ENCODE assay signal across 1 cellular context in the genomic region with DNA sequence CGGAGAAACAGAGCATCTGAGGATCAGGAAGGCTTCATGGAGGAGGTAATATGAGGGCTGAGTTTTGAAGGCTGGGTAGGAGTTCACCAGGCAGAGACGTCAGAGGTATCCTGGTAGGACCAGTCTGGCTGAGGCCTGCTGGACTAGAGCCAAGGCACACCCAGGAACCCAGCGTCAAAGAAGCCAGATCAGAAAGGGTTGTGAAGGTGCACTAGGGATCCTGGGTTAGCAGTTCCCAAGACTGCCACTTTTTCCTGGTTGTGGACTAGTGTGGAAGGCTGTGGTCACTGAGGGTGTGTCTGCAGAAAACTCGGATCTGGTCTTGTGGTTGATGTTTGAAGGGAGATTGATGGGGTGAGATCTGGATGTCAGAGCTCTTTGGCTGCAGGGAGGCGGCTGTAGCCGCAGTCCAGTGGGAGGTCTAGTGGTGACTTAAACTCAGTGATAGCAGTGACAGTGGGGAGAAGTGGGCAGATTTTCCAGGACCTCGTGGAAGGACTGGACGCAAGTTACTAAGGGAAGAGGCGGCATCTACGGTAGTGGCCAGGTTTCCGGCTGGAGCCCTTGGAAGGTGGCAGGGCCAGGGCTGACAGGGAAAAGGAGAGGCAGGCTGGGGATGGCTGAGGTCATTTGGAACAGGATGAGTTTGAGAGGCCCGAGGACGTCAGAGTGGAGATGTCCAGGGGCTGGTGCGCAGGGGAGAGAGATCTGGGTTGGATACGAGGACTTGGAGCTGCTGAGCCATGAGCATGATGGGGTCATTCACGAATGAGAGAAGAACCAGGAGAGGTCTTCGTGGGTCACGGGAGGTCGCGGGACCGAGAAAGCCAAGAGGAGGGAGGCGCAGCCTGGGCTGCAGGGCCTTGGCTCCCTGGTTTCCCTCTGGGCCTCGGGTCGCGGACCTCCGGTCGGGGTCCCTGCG.
A peak's percentile ranks its signal among the peaks of the same experiment; 100 is the strongest.
TF ChIP-seq lines count a peak whose summit lies in the region.

No MANE protein-coding gene starts in this region.

TF ChIP-seq in K562, 482 proteins besides CTCF, POLR2A, EP300 and RAD21 (continued from another document and continues in another):
- TF ChIP-seq NELFE (IDR thresholded peaks at IDR 0.05; ENCODE audit: insufficient read depth, insufficient read length) (no peak), NCOR1 (IDR thresholded peaks at IDR 0.05) (no peak), TRIM28 (IDR thresholded peaks at IDR 0.05) (no peak), MLLT1 (IDR thresholded peaks at IDR 0.05) (peak in 1 of 2 experiments; percentile 44; a peak in 1 of 4 replicates), MAX (CRISPR knock-in tag; IDR thresholded peaks at IDR 0.05) (peak; percentile 1), ZNF280B (CRISPR knock-in tag; IDR thresholded peaks at IDR 0.05) (no peak), CEBPZ (IDR thresholded peaks at IDR 0.05; ENCODE audit: borderline replicate concordance, low read depth, low read length) (no peak), NR3C1 (CRISPR knock-in tag; IDR thresholded peaks at IDR 0.05) (no peak), ZNF57 (CRISPR knock-in tag; IDR thresholded peaks at IDR 0.05) (no peak), MCM3 (IDR thresholded peaks at IDR 0.05) (no peak), ZNF347 (CRISPR knock-in tag; IDR thresholded peaks at IDR 0.05; ENCODE audit: low read depth) (no peak), KLF6 (CRISPR knock-in tag; IDR thresholded peaks at IDR 0.05; ENCODE audit: borderline replicate concordance) (no peak), ZNF764 (CRISPR knock-in tag; IDR thresholded peaks at IDR 0.05; ENCODE audit: low read depth) (no peak), PURB (CRISPR knock-in tag; IDR thresholded peaks at IDR 0.05; ENCODE audit: low read depth) (no peak), LCOR (CRISPR knock-in tag; IDR thresholded peaks at IDR 0.05) (peak; percentile 73; the same call in 1 of the 2 replicates), ZNF41 (CRISPR knock-in tag; conservative IDR thresholded peaks at IDR 0.05) (no peak), ETV5 (CRISPR knock-in tag; IDR thresholded peaks at IDR 0.05; ENCODE audit: low read depth) (0 out of 2 replicates have a peak, but pooled peaks have one; percentile 45), SREBF2 (CRISPR knock-in tag; IDR thresholded peaks at IDR 0.05) (no peak)
- TF ChIP-seq, protein P1, sequence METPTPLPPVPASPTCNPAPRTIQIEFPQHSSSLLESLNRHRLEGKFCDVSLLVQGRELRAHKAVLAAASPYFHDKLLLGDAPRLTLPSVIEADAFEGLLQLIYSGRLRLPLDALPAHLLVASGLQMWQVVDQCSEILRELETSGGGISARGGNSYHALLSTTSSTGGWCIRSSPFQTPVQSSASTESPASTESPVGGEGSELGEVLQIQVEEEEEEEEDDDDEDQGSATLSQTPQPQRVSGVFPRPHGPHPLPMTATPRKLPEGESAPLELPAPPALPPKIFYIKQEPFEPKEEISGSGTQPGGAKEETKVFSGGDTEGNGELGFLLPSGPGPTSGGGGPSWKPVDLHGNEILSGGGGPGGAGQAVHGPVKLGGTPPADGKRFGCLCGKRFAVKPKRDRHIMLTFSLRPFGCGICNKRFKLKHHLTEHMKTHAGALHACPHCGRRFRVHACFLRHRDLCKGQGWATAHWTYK (CRISPR knock-in tag; IDR thresholded peaks at IDR 0.05) = peak; percentile 99
- TF ChIP-seq, protein P2, sequence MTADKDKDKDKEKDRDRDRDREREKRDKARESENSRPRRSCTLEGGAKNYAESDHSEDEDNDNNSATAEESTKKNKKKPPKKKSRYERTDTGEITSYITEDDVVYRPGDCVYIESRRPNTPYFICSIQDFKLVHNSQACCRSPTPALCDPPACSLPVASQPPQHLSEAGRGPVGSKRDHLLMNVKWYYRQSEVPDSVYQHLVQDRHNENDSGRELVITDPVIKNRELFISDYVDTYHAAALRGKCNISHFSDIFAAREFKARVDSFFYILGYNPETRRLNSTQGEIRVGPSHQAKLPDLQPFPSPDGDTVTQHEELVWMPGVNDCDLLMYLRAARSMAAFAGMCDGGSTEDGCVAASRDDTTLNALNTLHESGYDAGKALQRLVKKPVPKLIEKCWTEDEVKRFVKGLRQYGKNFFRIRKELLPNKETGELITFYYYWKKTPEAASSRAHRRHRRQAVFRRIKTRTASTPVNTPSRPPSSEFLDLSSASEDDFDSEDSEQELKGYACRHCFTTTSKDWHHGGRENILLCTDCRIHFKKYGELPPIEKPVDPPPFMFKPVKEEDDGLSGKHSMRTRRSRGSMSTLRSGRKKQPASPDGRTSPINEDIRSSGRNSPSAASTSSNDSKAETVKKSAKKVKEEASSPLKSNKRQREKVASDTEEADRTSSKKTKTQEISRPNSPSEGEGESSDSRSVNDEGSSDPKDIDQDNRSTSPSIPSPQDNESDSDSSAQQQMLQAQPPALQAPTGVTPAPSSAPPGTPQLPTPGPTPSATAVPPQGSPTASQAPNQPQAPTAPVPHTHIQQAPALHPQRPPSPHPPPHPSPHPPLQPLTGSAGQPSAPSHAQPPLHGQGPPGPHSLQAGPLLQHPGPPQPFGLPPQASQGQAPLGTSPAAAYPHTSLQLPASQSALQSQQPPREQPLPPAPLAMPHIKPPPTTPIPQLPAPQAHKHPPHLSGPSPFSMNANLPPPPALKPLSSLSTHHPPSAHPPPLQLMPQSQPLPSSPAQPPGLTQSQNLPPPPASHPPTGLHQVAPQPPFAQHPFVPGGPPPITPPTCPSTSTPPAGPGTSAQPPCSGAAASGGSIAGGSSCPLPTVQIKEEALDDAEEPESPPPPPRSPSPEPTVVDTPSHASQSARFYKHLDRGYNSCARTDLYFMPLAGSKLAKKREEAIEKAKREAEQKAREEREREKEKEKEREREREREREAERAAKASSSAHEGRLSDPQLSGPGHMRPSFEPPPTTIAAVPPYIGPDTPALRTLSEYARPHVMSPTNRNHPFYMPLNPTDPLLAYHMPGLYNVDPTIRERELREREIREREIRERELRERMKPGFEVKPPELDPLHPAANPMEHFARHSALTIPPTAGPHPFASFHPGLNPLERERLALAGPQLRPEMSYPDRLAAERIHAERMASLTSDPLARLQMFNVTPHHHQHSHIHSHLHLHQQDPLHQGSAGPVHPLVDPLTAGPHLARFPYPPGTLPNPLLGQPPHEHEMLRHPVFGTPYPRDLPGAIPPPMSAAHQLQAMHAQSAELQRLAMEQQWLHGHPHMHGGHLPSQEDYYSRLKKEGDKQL (CRISPR knock-in tag; IDR thresholded peaks at IDR 0.05; ENCODE audit: borderline replicate concordance) = no peak
- TF ChIP-seq, protein P3, sequence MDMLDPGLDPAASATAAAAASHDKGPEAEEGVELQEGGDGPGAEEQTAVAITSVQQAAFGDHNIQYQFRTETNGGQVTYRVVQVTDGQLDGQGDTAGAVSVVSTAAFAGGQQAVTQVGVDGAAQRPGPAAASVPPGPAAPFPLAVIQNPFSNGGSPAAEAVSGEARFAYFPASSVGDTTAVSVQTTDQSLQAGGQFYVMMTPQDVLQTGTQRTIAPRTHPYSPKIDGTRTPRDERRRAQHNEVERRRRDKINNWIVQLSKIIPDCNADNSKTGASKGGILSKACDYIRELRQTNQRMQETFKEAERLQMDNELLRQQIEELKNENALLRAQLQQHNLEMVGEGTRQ (CRISPR knock-in tag; IDR thresholded peaks at IDR 0.05) = no peak
- TF ChIP-seq, protein P4, sequence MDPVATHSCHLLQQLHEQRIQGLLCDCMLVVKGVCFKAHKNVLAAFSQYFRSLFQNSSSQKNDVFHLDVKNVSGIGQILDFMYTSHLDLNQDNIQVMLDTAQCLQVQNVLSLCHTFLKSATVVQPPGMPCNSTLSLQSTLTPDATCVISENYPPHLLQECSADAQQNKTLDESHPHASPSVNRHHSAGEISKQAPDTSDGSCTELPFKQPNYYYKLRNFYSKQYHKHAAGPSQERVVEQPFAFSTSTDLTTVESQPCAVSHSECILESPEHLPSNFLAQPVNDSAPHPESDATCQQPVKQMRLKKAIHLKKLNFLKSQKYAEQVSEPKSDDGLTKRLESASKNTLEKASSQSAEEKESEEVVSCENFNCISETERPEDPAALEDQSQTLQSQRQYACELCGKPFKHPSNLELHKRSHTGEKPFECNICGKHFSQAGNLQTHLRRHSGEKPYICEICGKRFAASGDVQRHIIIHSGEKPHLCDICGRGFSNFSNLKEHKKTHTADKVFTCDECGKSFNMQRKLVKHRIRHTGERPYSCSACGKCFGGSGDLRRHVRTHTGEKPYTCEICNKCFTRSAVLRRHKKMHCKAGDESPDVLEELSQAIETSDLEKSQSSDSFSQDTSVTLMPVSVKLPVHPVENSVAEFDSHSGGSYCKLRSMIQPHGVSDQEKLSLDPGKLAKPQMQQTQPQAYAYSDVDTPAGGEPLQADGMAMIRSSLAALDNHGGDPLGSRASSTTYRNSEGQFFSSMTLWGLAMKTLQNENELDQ (CRISPR knock-in tag; IDR thresholded peaks at IDR 0.05; ENCODE audit: borderline replicate concordance) = no peak
- TF ChIP-seq, protein P5, sequence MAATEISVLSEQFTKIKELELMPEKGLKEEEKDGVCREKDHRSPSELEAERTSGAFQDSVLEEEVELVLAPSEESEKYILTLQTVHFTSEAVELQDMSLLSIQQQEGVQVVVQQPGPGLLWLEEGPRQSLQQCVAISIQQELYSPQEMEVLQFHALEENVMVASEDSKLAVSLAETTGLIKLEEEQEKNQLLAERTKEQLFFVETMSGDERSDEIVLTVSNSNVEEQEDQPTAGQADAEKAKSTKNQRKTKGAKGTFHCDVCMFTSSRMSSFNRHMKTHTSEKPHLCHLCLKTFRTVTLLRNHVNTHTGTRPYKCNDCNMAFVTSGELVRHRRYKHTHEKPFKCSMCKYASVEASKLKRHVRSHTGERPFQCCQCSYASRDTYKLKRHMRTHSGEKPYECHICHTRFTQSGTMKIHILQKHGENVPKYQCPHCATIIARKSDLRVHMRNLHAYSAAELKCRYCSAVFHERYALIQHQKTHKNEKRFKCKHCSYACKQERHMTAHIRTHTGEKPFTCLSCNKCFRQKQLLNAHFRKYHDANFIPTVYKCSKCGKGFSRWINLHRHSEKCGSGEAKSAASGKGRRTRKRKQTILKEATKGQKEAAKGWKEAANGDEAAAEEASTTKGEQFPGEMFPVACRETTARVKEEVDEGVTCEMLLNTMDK (IDR thresholded peaks at IDR 0.05; ENCODE audit: borderline replicate concordance, insufficient read depth, low read depth, low read length, poor library complexity, severe bottlenecking) = no peak
